Comparison of ENCODE assay signal across 1 cellular context in genomic region chr17:59565171-59565958, GRCh38.
TF ChIP-seq lines count a peak whose summit lies in the region.

Gene DHX40 (plus strand): TSS chr17:59565610. CDS start chr17:59565672, 62 bp downstream.

TF ChIP-seq in GM12878, 131 proteins besides CTCF, POLR2A, EP300 and RAD21 (continued from another document and continues in another):
- no peak for TF ChIP-seq REST (IDR thresholded peaks at IDR 0.05; ENCODE audit: low read depth, low read length)
- peak; percentile 93 for TF ChIP-seq ZNF592 (IDR thresholded peaks at IDR 0.05)
- peak; percentile 61; the same call in 1 of the 2 replicates for TF ChIP-seq GATAD2B (conservative IDR thresholded peaks at IDR 0.05; ENCODE audit: low read depth)
- peak; percentile 56; the same call in 1 of the 2 replicates for TF ChIP-seq POLR2AphosphoS2 (IDR thresholded peaks at IDR 0.05; ENCODE audit: low read depth, low read length)
- TF ChIP-seq RFX5 (IDR thresholded peaks at IDR 0.05; ENCODE audit: low read depth, low read length): peak; percentile 30; the same call in 1 of the 2 replicates
- TF ChIP-seq BMI1 (IDR thresholded peaks at IDR 0.05; ENCODE audit: borderline replicate concordance): no peak
- peak; percentile 84 for TF ChIP-seq IKZF1 (conservative IDR thresholded peaks at IDR 0.05)
- peak; percentile 97 for TF ChIP-seq E2F8 (IDR thresholded peaks at IDR 0.05; ENCODE audit: low read depth, partially characterized antibody)
- TF ChIP-seq ZNF207 (IDR thresholded peaks at IDR 0.05; ENCODE audit: borderline replicate concordance): 0 out of 2 replicates have a peak, but pooled peaks have one; percentile 91
- peak; percentile 94 for TF ChIP-seq ASH2L (IDR thresholded peaks at IDR 0.05; ENCODE audit: borderline replicate concordance, low read depth)
- 0 out of 2 replicates have a peak, but pooled peaks have one; percentile 19 for TF ChIP-seq EED (IDR thresholded peaks at IDR 0.05; ENCODE audit: low read depth)
- TF ChIP-seq, protein P1, sequence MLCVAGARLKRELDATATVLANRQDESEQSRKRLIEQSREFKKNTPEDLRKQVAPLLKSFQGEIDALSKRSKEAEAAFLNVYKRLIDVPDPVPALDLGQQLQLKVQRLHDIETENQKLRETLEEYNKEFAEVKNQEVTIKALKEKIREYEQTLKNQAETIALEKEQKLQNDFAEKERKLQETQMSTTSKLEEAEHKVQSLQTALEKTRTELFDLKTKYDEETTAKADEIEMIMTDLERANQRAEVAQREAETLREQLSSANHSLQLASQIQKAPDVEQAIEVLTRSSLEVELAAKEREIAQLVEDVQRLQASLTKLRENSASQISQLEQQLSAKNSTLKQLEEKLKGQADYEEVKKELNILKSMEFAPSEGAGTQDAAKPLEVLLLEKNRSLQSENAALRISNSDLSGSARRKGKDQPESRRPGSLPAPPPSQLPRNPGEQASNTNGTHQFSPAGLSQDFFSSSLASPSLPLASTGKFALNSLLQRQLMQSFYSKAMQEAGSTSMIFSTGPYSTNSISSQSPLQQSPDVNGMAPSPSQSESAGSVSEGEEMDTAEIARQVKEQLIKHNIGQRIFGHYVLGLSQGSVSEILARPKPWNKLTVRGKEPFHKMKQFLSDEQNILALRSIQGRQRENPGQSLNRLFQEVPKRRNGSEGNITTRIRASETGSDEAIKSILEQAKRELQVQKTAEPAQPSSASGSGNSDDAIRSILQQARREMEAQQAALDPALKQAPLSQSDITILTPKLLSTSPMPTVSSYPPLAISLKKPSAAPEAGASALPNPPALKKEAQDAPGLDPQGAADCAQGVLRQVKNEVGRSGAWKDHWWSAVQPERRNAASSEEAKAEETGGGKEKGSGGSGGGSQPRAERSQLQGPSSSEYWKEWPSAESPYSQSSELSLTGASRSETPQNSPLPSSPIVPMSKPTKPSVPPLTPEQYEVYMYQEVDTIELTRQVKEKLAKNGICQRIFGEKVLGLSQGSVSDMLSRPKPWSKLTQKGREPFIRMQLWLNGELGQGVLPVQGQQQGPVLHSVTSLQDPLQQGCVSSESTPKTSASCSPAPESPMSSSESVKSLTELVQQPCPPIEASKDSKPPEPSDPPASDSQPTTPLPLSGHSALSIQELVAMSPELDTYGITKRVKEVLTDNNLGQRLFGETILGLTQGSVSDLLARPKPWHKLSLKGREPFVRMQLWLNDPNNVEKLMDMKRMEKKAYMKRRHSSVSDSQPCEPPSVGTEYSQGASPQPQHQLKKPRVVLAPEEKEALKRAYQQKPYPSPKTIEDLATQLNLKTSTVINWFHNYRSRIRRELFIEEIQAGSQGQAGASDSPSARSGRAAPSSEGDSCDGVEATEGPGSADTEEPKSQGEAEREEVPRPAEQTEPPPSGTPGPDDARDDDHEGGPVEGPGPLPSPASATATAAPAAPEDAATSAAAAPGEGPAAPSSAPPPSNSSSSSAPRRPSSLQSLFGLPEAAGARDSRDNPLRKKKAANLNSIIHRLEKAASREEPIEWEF (IDR thresholded peaks at IDR 0.05; ENCODE audit: insufficient replicate concordance, low read depth, low read length): no peak
- TF ChIP-seq, protein P2, sequence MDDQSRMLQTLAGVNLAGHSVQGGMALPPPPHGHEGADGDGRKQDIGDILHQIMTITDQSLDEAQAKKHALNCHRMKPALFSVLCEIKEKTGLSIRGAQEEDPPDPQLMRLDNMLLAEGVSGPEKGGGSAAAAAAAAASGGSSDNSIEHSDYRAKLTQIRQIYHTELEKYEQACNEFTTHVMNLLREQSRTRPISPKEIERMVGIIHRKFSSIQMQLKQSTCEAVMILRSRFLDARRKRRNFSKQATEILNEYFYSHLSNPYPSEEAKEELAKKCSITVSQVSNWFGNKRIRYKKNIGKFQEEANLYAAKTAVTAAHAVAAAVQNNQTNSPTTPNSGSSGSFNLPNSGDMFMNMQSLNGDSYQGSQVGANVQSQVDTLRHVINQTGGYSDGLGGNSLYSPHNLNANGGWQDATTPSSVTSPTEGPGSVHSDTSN (IDR thresholded peaks at IDR 0.05; ENCODE audit: insufficient replicate concordance, low read depth, low read length): no peak
- no peak for TF ChIP-seq NRF1 (conservative IDR thresholded peaks at IDR 0.05; ENCODE audit: low read depth, low read length)
- no peak for TF ChIP-seq PAX8 (IDR thresholded peaks at IDR 0.05)
- TF ChIP-seq BRCA1 (IDR thresholded peaks at IDR 0.05; ENCODE audit: low read depth, low read length): no peak
- no peak for TF ChIP-seq BCLAF1 (IDR thresholded peaks at IDR 0.05)
- TF ChIP-seq HDAC6 (IDR thresholded peaks at IDR 0.05; ENCODE audit: unreplicated experiment): no peak
- TF ChIP-seq LARP7 (IDR thresholded peaks at IDR 0.05): peak; percentile 83
- peak; percentile 49; the same call in 1 of the 2 replicates for TF ChIP-seq TAF1 (IDR thresholded peaks at IDR 0.05; ENCODE audit: borderline replicate concordance, low read depth, low read length)
- TF ChIP-seq PKNOX1 (IDR thresholded peaks at IDR 0.05): no peak
- no peak for TF ChIP-seq KAT2A (conservative IDR thresholded peaks at IDR 0.05; ENCODE audit: control insufficient read depth, low read depth, low read length)
- TF ChIP-seq MEF2B (IDR thresholded peaks at IDR 0.05; ENCODE audit: partially characterized antibody, poor library complexity, severe bottlenecking): peak; percentile 63
- TF ChIP-seq, protein P3, sequence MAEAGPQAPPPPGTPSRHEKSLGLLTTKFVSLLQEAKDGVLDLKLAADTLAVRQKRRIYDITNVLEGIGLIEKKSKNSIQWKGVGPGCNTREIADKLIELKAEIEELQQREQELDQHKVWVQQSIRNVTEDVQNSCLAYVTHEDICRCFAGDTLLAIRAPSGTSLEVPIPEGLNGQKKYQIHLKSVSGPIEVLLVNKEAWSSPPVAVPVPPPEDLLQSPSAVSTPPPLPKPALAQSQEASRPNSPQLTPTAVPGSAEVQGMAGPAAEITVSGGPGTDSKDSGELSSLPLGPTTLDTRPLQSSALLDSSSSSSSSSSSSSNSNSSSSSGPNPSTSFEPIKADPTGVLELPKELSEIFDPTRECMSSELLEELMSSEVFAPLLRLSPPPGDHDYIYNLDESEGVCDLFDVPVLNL (IDR thresholded peaks at IDR 0.05; ENCODE audit: low read depth, low read length): 0 out of 2 replicates have a peak, but pooled peaks have one; percentile 51
- TF ChIP-seq RELB (IDR thresholded peaks at IDR 0.05; ENCODE audit: low read depth): peak; percentile 86
- no peak for TF ChIP-seq SMAD5 (IDR thresholded peaks at IDR 0.05; ENCODE audit: low read depth)
- TF ChIP-seq ESRRA (IDR thresholded peaks at IDR 0.05; ENCODE audit: low read length): no peak
- TF ChIP-seq SMARCA5 (IDR thresholded peaks at IDR 0.05): no peak; the same call in 1 of the 2 replicates
- TF ChIP-seq EGR1 (IDR thresholded peaks at IDR 0.05; ENCODE audit: borderline replicate concordance in 1 of 2, low read depth in 2 of 2, low read length in 2 of 2): no peak
- TF ChIP-seq JUNB (IDR thresholded peaks at IDR 0.05): no peak
